Comparison of ENCODE assay signal across 23 cellular contexts in genomic region chr22:28268845-28269244, GRCh38.
DNase-seq lines count a peak whose midpoint lies in the region; ATAC-seq, FAIRE-seq and TF ChIP-seq lines count a peak whose summit lies in the region.
"Had no signal": no experiment of that assay in that cellular context is flagged by ENCODE, and none has a peak within 500 bp of the region (broad histone marks: within the 10 kb centered on the region; RNA-seq: fewer than 3 reads in every experiment).

No MANE protein-coding gene starts in this region.

- 0 out of 2 replicates have a peak, but pooled peaks cover 2% of the 10 kb centered on the region for H3K9me3 ChIP-seq in MG63
- H3K9me3 ChIP-seq in left ventricle myocardium inferior (replicated peaks), result no peaks in the 10 kb centered on the region
- no peaks in the 10 kb centered on the region for H3K9me3 ChIP-seq in thoracic aorta
- H3K9me3 ChIP-seq: BE2C, Caco-2 had no signal

- TF ChIP-seq CTCF in left ventricle myocardium inferior (IDR thresholded peaks at IDR 0.05; ENCODE audit: borderline replicate concordance), result no peak
- TF ChIP-seq CTCF in thoracic aorta (IDR thresholded peaks at IDR 0.05), result no peak
- no peak for TF ChIP-seq CTCF in type B pancreatic cell (conservative IDR thresholded peaks at IDR 0.05)

- H3K27ac ChIP-seq in left ventricle myocardium inferior (replicated peaks) (peak overlapping the region; percentile 73), thoracic aorta (peak overlapping the region; percentile 60 to 67)
- H3K27ac ChIP-seq: PC-9, RWPE1 had no signal

- H3K36me3 ChIP-seq in MG63 (no peaks in the 10 kb centered on the region), left ventricle myocardium inferior (no peaks in the 10 kb centered on the region), thoracic aorta (no peaks in the 10 kb centered on the region)
- H3K36me3 ChIP-seq: BE2C had no signal

- H3K4me1 Mint-ChIP-seq in type B pancreatic cell (ENCODE audit: unreplicated experiment), result peaks cover 7% of the 10 kb centered on the region

- FAIRE-seq in RCC 7860 (lab: Jason Lieb, UNC), result no peak
- FAIRE-seq: GM12878 had no signal

- H3K4me1 ChIP-seq in left ventricle myocardium inferior (peaks cover 34% of the 10 kb centered on the region), thoracic aorta (ENCODE audit: control insufficient read depth in 1 of 2, low read depth in 2 of 2) (peaks cover 15 to 36% of the 10 kb centered on the region in 2 donors)
- H3K4me1 ChIP-seq: BE2C, Caco-2 had no signal

- H3K36me3 Mint-ChIP-seq in type B pancreatic cell, result peaks cover 14% of the 10 kb centered on the region

- no peak for ATAC-seq in thoracic aorta (ENCODE audit: insufficient number of reproducible peaks, low FRiP score, low read depth)
- ATAC-seq in HG02840 (IDR thresholded peaks at IDR 0.05; ENCODE audit: low FRiP score, unreplicated experiment), result no peak
- ATAC-seq: GM12878 had no signal

- DNase-seq in MG63, result peak; percentile 62
- peak; percentile 46 for DNase-seq in cerebellar cortex (ENCODE audit: low spot score)
- DNase-seq in left ventricle myocardium inferior, result peak; percentile 35
- DNase-seq in thoracic aorta (ENCODE audit: low spot score), result no peak
- no peak for DNase-seq in RCC 7860 (ENCODE audit: low spot score)
- DNase-seq in type B pancreatic cell (ENCODE audit: extremely low spot score, unreplicated experiment), result no peak
- DNase-seq: BE2C; Caco-2; CD4-positive, alpha-beta T cell; DMS 273 treated with DMSO at 0.1 percent for 48 hours; DMS79 treated with DMSO at 0.1 percent for 48 hours; GOT3; HCEC 1CT; Karpas-422; NCI-H1436; NCI-H187 treated with DMSO at 0.1 percent for 48 hours; NCI-H2107; NCI-H510A; NCI-H748 treated with DMSO at 0.1 percent for 48 hours; PC-9 had no signal

- H3K27me3 Mint-ChIP-seq in type B pancreatic cell, result no peaks in the 10 kb centered on the region

- intact Hi-C loops in left ventricle myocardium inferior (cut with micrococcal nuclease), result no loop called here

- H3K27me3 ChIP-seq in MG63, result no peaks in the 10 kb centered on the region
- H3K27me3 ChIP-seq in left ventricle myocardium inferior (ENCODE audit: low read depth), result no peaks in the 10 kb centered on the region
- no peaks in the 10 kb centered on the region for H3K27me3 ChIP-seq in thoracic aorta (replicated peaks; ENCODE audit: insufficient read depth)
- H3K27me3 ChIP-seq: BE2C had no signal

- H3K4me3 ChIP-seq in MG63, result no peak overlapping the region
- no peak overlapping the region for H3K4me3 ChIP-seq in left ventricle myocardium inferior
- peak overlapping the region; percentile 6 for H3K4me3 ChIP-seq in thoracic aorta
- H3K4me3 ChIP-seq: GM12878, PC-9 had no signal

- H3K27ac Mint-ChIP-seq in type B pancreatic cell, result no peak overlapping the region
- H3K27ac Mint-ChIP-seq: CD4-positive, alpha-beta T cell had no signal

- peaks cover under 1% of the 10 kb centered on the region for H3K9me3 Mint-ChIP-seq in type B pancreatic cell
- H3K9me3 Mint-ChIP-seq: CD4-positive, alpha-beta T cell had no signal

- H3K4me3 Mint-ChIP-seq in type B pancreatic cell, result no peak overlapping the region
- H3K4me3 Mint-ChIP-seq: CD4-positive, alpha-beta T cell had no signal

Comparison
In these comparisons a context has a peak if more than half of its experiments do, and no peak if none do; other contexts are left out.
1. DNase-seq: peak in MG63 (single experiment), cerebellar cortex (single experiment) and left ventricle myocardium inferior (single experiment); none in thoracic aorta (single experiment), RCC 7860 (single experiment) and type B pancreatic cell (single experiment).